In genomic region chr5:120610145-120610544, GRCh38 we compare ENCODE assay signal across 22 cellular contexts.
A peak's percentile ranks its signal among the peaks of the same experiment; 100 is the strongest.
DNase-seq lines count a peak whose midpoint lies in the region; ATAC-seq, FAIRE-seq and TF ChIP-seq lines count a peak whose summit lies in the region.
"Had no signal": no experiment of that assay in that cellular context is flagged by ENCODE, and none has a peak within 500 bp of the region (broad histone marks: within the 10 kb centered on the region; RNA-seq: fewer than 3 reads in every experiment).

No MANE protein-coding gene starts in this region.

- no peaks in the 10 kb centered on the region for H3K9me3 ChIP-seq in mesenchymal stem cell (ENCODE audit: control insufficient read depth, low read length)
- H3K9me3 ChIP-seq: A549, HAP-1 had no signal

- 88% methylated on average over 1 of the region's 2 CpGs for WGBS in mesenchymal stem cell

- H3K36me3 Mint-ChIP-seq in HFFc6 (ENCODE audit: low read depth) = peaks cover 23% of the 10 kb centered on the region
- no peaks in the 10 kb centered on the region for H3K36me3 Mint-ChIP-seq in WTC11
- H3K36me3 Mint-ChIP-seq: CD4-positive, CD25-positive, alpha-beta regulatory T cell had no signal

- H3K4me1 Mint-ChIP-seq in HFFc6 (ENCODE audit: low read depth) (peaks cover 88% of the 10 kb centered on the region), WTC11 (0 out of 2 replicates have a peak, but pooled peaks cover 4% of the 10 kb centered on the region)
- H3K4me1 Mint-ChIP-seq: CD4-positive, CD25-positive, alpha-beta regulatory T cell; GM23338 had no signal

- no peak for DNase-seq in HFFc6
- DNase-seq in WTC11 (ENCODE audit: low spot score) = no peak
- no peak for DNase-seq in mesenchymal stem cell
- DNase-seq in NCI-H1048 (lab: John Stamatoyannopoulos, UW) = no peak
- DNase-seq in ecto neural progenitor cell (ENCODE audit: low spot score) = no peak
- DNase-seq: CD4-positive, CD25-positive, alpha-beta regulatory T cell; DND-41; KG1; NCI-H1105; NCI-H146; NCI-H2029 treated with DMSO at 0.1 percent for 48 hours; NCI-H524 treated with DMSO at 0.1 percent for 48 hours; NCI-H82 had no signal

- H2BK12ac ChIP-seq in mesenchymal stem cell (ENCODE audit: low read length in 2 of 2) = no peak overlapping the region

- H2BK120ac ChIP-seq in mesenchymal stem cell (ENCODE audit: low read depth, low read length) = no peak overlapping the region

- H3K9me3 Mint-ChIP-seq in HFFc6 (peaks cover 6% of the 10 kb centered on the region; the same call in 1 of the 2 replicates), WTC11 (peaks cover 11% of the 10 kb centered on the region)
- H3K9me3 Mint-ChIP-seq: GM23338 had no signal

- H3K23ac ChIP-seq in mesenchymal stem cell (ENCODE audit: low read length in 2 of 2) = no peak overlapping the region

- POLR2A ChIA-PET in WTC11 (lab: Charles Lee) = no interaction called here

- H2BK15ac ChIP-seq in mesenchymal stem cell (ENCODE audit: low read depth, poor library complexity, severe bottlenecking) = no peak overlapping the region

- H3K27ac ChIP-seq in mesenchymal stem cell (ENCODE audit: low read length, poor library complexity, severe bottlenecking) = peak overlapping the region; percentile 53
- H3K27ac ChIP-seq: A549, HL-60 had no signal

- H2BK5ac ChIP-seq in mesenchymal stem cell (ENCODE audit: low read depth, low read length, poor library complexity, severe bottlenecking) = no peak overlapping the region

- peak overlapping the region; percentile 58; the same call in 1 of the 2 replicates for H3K27ac Mint-ChIP-seq in HFFc6
- no peak overlapping the region for H3K27ac Mint-ChIP-seq in WTC11
- H3K27ac Mint-ChIP-seq: CD4-positive, CD25-positive, alpha-beta regulatory T cell; GM23338 had no signal

- TF ChIP-seq CTCF in HFFc6 (IDR thresholded peaks at IDR 0.05) = no peak
- TF ChIP-seq CTCF in WTC11 (IDR thresholded peaks at IDR 0.05) = no peak

- H3K79me1 ChIP-seq in mesenchymal stem cell (replicated peaks; ENCODE audit: low read length, poor library complexity, severe bottlenecking) = peaks cover 18% of the 10 kb centered on the region

- no peak overlapping the region for H3K4ac ChIP-seq in mesenchymal stem cell (ENCODE audit: low read depth in 1 of 2, low read length in 2 of 2)

- H3K9ac ChIP-seq in mesenchymal stem cell (ENCODE audit: low read length) = no peak overlapping the region

- no peak overlapping the region for H4K8ac ChIP-seq in mesenchymal stem cell (ENCODE audit: low read length)

- no peak overlapping the region for H2AK5ac ChIP-seq in mesenchymal stem cell (ENCODE audit: low read length, severe bottlenecking)

- H3K18ac ChIP-seq in mesenchymal stem cell (ENCODE audit: low read depth in 1 of 2, low read length in 2 of 2) = no peak overlapping the region

- H3K4me1 ChIP-seq in mesenchymal stem cell (ENCODE audit: control insufficient read depth, insufficient read depth, low read depth, low read length) = peaks cover 8% of the 10 kb centered on the region
- H3K4me1 ChIP-seq: A549 had no signal

- ATAC-seq in WTC11 = no peak
- ATAC-seq in HG02759 (IDR thresholded peaks at IDR 0.05; ENCODE audit: unreplicated experiment) = no peak
- ATAC-seq in GM19463 (IDR thresholded peaks at IDR 0.05; ENCODE audit: unreplicated experiment) = no peak
- ATAC-seq: A549, GM12878, GM23338, HepG2 had no signal

- no peak overlapping the region for H3K4me2 ChIP-seq in mesenchymal stem cell (ENCODE audit: low read length, poor library complexity, severe bottlenecking)
- H3K4me2 ChIP-seq: A549, GM23338 had no signal

- CTCF ChIA-PET in WTC11 (lab: Charles Lee) = no interaction called here

- peaks cover 0 to 4% of the 10 kb centered on the region in 2 experiments for H3K36me3 ChIP-seq in mesenchymal stem cell (ENCODE audit: control insufficient read depth in 1 of 2, insufficient read depth in 2 of 2, low read depth in 1 of 2, low read length in 2 of 2)
- H3K36me3 ChIP-seq: HAP-1 had no signal

- no peak overlapping the region for H2AFZ ChIP-seq in mesenchymal stem cell (ENCODE audit: low read depth, low read length)
- H2AFZ ChIP-seq: GM23338 had no signal

- H3K14ac ChIP-seq in mesenchymal stem cell (ENCODE audit: low read length in 2 of 2) = no peak overlapping the region

- peak; percentile 71 for FAIRE-seq in A204.1 (lab: Jason Lieb, UNC)
- FAIRE-seq: A549, GM12878, HepG2 had no signal

- no peak overlapping the region for H4K91ac ChIP-seq in mesenchymal stem cell (ENCODE audit: low read length)

- H3K27me3 ChIP-seq in mesenchymal stem cell (ENCODE audit: control insufficient read depth in 1 of 2, insufficient read depth in 1 of 2, low read length in 2 of 2) = no peaks in the 10 kb centered on the region

- no peak overlapping the region for H3K4me3 Mint-ChIP-seq in HFFc6
- H3K4me3 Mint-ChIP-seq in WTC11 = no peak overlapping the region
- H3K4me3 Mint-ChIP-seq: CD4-positive, CD25-positive, alpha-beta regulatory T cell; GM23338 had no signal

- H3K4me3 ChIP-seq in mesenchymal stem cell (ENCODE audit: insufficient read depth in 1 of 2, low read depth in 1 of 2, low read length in 2 of 2) = no peak overlapping the region
- H3K4me3 ChIP-seq: A549, GM12878, GM23338, HAP-1 had no signal

- H3K27me3 Mint-ChIP-seq in HFFc6 (ENCODE audit: insufficient read depth) = peaks cover 4% of the 10 kb centered on the region; the same call in 1 of the 2 replicates
- peaks cover 19% of the 10 kb centered on the region for H3K27me3 Mint-ChIP-seq in WTC11 (ENCODE audit: low read depth)
- H3K27me3 Mint-ChIP-seq: CD4-positive, CD25-positive, alpha-beta regulatory T cell had no signal

TF ChIP-seq in WTC11, 78 proteins besides CTCF, POLR2A, EP300 and RAD21:
- TF ChIP-seq ATF6 (CRISPR knock-in tag; IDR thresholded peaks at IDR 0.05) (no peak), HMGA2 (CRISPR knock-in tag; IDR thresholded peaks at IDR 0.05) (peak; percentile 99)
